10 cellular contexts compared by ENCODE assay signal in genomic region chr20:45918182-45918737, GRCh38. TPM values are rescaled to one million over a fixed set of nuclear protein-coding genes. Genes with fewer than 3 reads are reported as not detected.
A peak's percentile ranks its signal among the peaks of the same experiment; 100 is the strongest.
DNase-seq lines count a peak whose midpoint lies in the region; ATAC-seq and TF ChIP-seq lines count a peak whose summit lies in the region.
"Had no signal": no experiment of that assay in that cellular context is flagged by ENCODE, and none has a peak within 500 bp of the region (broad histone marks: within the 10 kb centered on the region; RNA-seq: fewer than 3 reads in every experiment).

No MANE protein-coding gene starts in this region.

- H4K20me1 ChIP-seq in mammary epithelial cell (ENCODE audit: insufficient read depth, low read length) = no peaks in the 10 kb centered on the region

- H2AFZ ChIP-seq in mammary epithelial cell (ENCODE audit: low read depth, low read length) = no peak overlapping the region
- H2AFZ ChIP-seq: neural progenitor cell had no signal

- no peak for TF ChIP-seq CTCF in breast epithelium (IDR thresholded peaks at IDR 0.05)
- TF ChIP-seq CTCF in mammary epithelial cell (conservative IDR thresholded peaks at IDR 0.05 in 1 of 2, IDR thresholded peaks at IDR 0.05 in 1 of 2; ENCODE audit: extremely low read depth in 1 of 2, insufficient read depth in 1 of 2, low read depth in 1 of 2, low read length in 2 of 2) = no peak

- H3K4me1 ChIP-seq in breast epithelium (peaks cover 0 to 4% of the 10 kb centered on the region in 2 donors), mammary epithelial cell (ENCODE audit: insufficient read depth, low read length) (no peaks in the 10 kb centered on the region), mucosa of rectum (ENCODE audit: control insufficient read depth in 2 of 2, insufficient read depth in 2 of 2, low read length in 2 of 2) (peaks cover 2 to 6% of the 10 kb centered on the region in 2 donors)

- TF ChIP-seq POLR2A in breast epithelium (IDR thresholded peaks at IDR 0.05) = no peak

- dilution Hi-C loops in mammary epithelial cell (cut with HindIII; ENCODE audit: low sequenced_read_pairs) = no loop called here

- CTCF ChIA-PET in mammary epithelial cell (lab: Charles Lee; ENCODE audit: low non-redundant PET) = no interaction called here

- no peaks in the 10 kb centered on the region for H3K79me2 ChIP-seq in mammary epithelial cell (ENCODE audit: insufficient read depth, low read length)

- no peak overlapping the region for H3K4me2 ChIP-seq in mammary epithelial cell (ENCODE audit: insufficient read depth, low read depth, low read length)
- H3K4me2 ChIP-seq: neural progenitor cell had no signal

- H3K36me3 ChIP-seq in breast epithelium (no peaks in the 10 kb centered on the region), mammary epithelial cell (ENCODE audit: insufficient read depth, low read length) (no peaks in the 10 kb centered on the region), mucosa of rectum (ENCODE audit: control insufficient read depth in 2 of 2, insufficient read depth in 2 of 2, low read length in 2 of 2) (no peaks in the 10 kb centered on the region)
- H3K36me3 ChIP-seq: neural progenitor cell had no signal

- H3K4me3 ChIP-seq in breast epithelium (no peak overlapping the region), mammary epithelial cell (replicated peaks in 1 of 3; ENCODE audit: insufficient read depth in 1 of 3, low read depth in 2 of 3, low read length in 3 of 3) (no peak overlapping the region), mucosa of rectum (ENCODE audit: low read length in 2 of 2) (peak overlapping the region in 1 of 2 donors; percentile 9)
- H3K4me3 ChIP-seq: neural progenitor cell had no signal

- no peaks in the 10 kb centered on the region for H3K9me3 ChIP-seq in breast epithelium
- no peaks in the 10 kb centered on the region for H3K9me3 ChIP-seq in mammary epithelial cell (replicated peaks; ENCODE audit: insufficient read depth, low read length)
- no peaks in the 10 kb centered on the region for H3K9me3 ChIP-seq in mucosa of rectum (ENCODE audit: control insufficient read depth in 2 of 2, low read length in 2 of 2)

- WGBS in mammary epithelial cell (ENCODE audit: low coverage, missing lambda C conversion rate) = 86% methylated on average over 5 of the region's 5 CpGs

- DNase-seq in breast epithelium (ENCODE audit: low spot score in 2 of 2) (no peak), mammary epithelial cell (no peak), DMS153 treated with DMSO at 0.1 percent for 48 hours (lab: John Stamatoyannopoulos, UW; ENCODE audit: unreplicated experiment) (no peak)
- DNase-seq: activated CD4-positive, alpha-beta T cell treated with anti-CD3 and anti-CD28 coated beads, Interleukin-2, amount 50 U/mL, for 48 hours; aorta; SHP77 treated with DMSO at 0.1 percent for 48 hours had no signal

- in situ Hi-C loops in mammary epithelial cell (cut with MboI; ENCODE audit: low sequenced_read_pairs in 2 of 2) = no loop called here

- ATAC-seq in GM18873 (IDR thresholded peaks at IDR 0.05; ENCODE audit: low FRiP score, unreplicated experiment) = no peak
- ATAC-seq in HG03439 (IDR thresholded peaks at IDR 0.05; ENCODE audit: unreplicated experiment) = no peak

- peak overlapping the region; percentile 73 to 87 for H3K27ac ChIP-seq in breast epithelium
- H3K27ac ChIP-seq in mammary epithelial cell (ENCODE audit: insufficient read depth, low read depth, low read length) = no peak overlapping the region
- H3K27ac ChIP-seq in mucosa of rectum (ENCODE audit: low read depth in 2 of 2, low read length in 2 of 2) = peak overlapping the region; percentile 59 to 63
- H3K27ac ChIP-seq: neural progenitor cell had no signal

- BruUV-seq in mammary epithelial cell (replicated peaks; lab: Mats Ljungman, UMichigan) = no TSS peak

- H3K9ac ChIP-seq in mammary epithelial cell (ENCODE audit: insufficient read depth, low read length) (no peak overlapping the region), mucosa of rectum (ENCODE audit: low read depth in 1 of 2, low read length in 2 of 2) (no peak overlapping the region)
- H3K9ac ChIP-seq: neural progenitor cell had no signal

- H3K27me3 ChIP-seq in breast epithelium = no peaks in the 10 kb centered on the region
- H3K27me3 ChIP-seq in mammary epithelial cell (ENCODE audit: insufficient read depth, low read length) = no peaks in the 10 kb centered on the region
- no peaks in the 10 kb centered on the region for H3K27me3 ChIP-seq in mucosa of rectum (ENCODE audit: control insufficient read depth in 2 of 2, insufficient read depth in 2 of 2, low read length in 2 of 2)
- H3K27me3 ChIP-seq: neural progenitor cell had no signal

- intact Hi-C loops in breast epithelium (cut with DNase I; ENCODE audit: low total_unique reads) (no loop called here), mammary epithelial cell (cut with micrococcal nuclease) (no loop called here)

RNA-seq across cellular contexts. Expression of gene PLTP, which starts 6.3 kb away (rescaled TPM):
- total RNA-seq in breast epithelium = 100 to 1,000 TPM in 1 of 3 donors, 10 to 100 TPM in 2; 78.3 to 405 (median 100.0) TPM
- 10 to 100 TPM in 1 of 2 donors, 1 to 10 TPM in 1; 7.2 to 17.7 TPM for total RNA-seq in mammary epithelial cell
- polyA plus RNA-seq in mammary epithelial cell = 6.7 TPM
- polyA minus RNA-seq in mammary epithelial cell = 1.4 TPM

RNA-seq across cellular contexts. Expression of gene PCIF1, which starts 16.2 kb away (rescaled TPM):
- total RNA-seq in breast epithelium (10 to 100 TPM; 28.2 to 40.2 (median 30.8) TPM), mammary epithelial cell (10 to 100 TPM; 12.7 to 18.9 TPM)
- polyA plus RNA-seq in mammary epithelial cell = 12.7 TPM
- polyA minus RNA-seq in mammary epithelial cell = 17.8 TPM

RNA-seq across cellular contexts. Expression of gene CTSA, which starts 27.1 kb away (rescaled TPM):
- total RNA-seq in breast epithelium = 100 to 1,000 TPM in 1 of 3 donors, 10 to 100 TPM in 2; 42.0 to 136 (median 55.6) TPM
- total RNA-seq in mammary epithelial cell = 10 to 100 TPM; 32.5 to 68.8 TPM
- 96.7 TPM for polyA plus RNA-seq in mammary epithelial cell
- 96.8 TPM for polyA minus RNA-seq in mammary epithelial cell

RNA-seq across cellular contexts. Expression of gene NEURL2, which starts 27.3 kb away (rescaled TPM):
- 1 to 10 TPM; 7.5 to 9.7 (median 8.8) TPM for total RNA-seq in breast epithelium
- 1 to 10 TPM; 2.1 to 3.3 TPM for total RNA-seq in mammary epithelial cell
- 0.36 TPM for polyA plus RNA-seq in mammary epithelial cell
- polyA minus RNA-seq in mammary epithelial cell = not detected

RNA-seq across cellular contexts. Expression of gene SPATA25, which starts 30.8 kb away (rescaled TPM):
- total RNA-seq in breast epithelium (1 to 10 TPM; 3.4 to 3.9 (median 3.7) TPM), mammary epithelial cell (1 to 10 TPM in 1 of 2 donors, under 1 TPM in 1; 0.99 to 1.2 TPM)
- polyA plus RNA-seq in mammary epithelial cell = 0.19 TPM
- polyA minus RNA-seq in mammary epithelial cell = not detected

Comparison
In these comparisons a context has a peak if more than half of its experiments do, and no peak if none do; other contexts are left out.
1. RNA of gene PLTP, which starts 6.3 kb away (total RNA-seq): 78.3 to 405 TPM in breast epithelium; 7.2 to 17.7 TPM in mammary epithelial cell; every median in the first group is over 4 times any median in the second.